ENCODE assay signal across 8 cellular contexts in the genomic region with DNA sequence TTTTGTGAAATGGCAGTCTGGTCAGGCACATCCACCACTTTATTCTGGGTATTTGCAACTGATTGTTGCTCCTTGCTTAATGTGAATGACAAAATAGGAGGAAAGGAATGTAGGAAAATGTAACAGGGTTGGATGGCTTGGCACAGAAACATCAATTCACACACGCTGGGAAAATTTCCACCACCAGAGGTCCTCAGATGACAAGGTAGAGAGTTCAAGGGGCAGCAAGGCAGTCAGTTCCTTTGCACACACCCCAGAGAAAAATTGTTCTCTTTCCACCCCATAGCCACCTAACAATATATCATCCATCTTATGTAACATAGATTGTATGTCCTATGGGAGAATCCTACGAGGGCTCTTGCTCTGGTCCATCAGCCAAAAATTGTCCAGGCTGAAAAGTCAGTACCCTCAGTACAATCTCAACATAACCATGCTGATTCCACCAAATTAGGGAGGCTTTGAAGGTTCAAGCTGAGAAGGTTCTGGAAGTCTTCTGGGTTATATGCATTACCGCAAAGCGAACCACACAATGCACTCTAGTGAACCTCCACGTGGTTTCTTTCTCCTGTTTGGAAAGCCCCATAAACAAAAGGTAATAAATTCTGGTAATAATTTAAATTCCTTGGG. TPM values are rescaled to one million over a fixed set of nuclear protein-coding genes. Genes with fewer than 3 reads are reported as not detected.
A peak's percentile ranks its signal among the peaks of the same experiment; 100 is the strongest.
DNase-seq lines count a peak whose midpoint lies in the region; ATAC-seq and FAIRE-seq lines count a peak whose summit lies in the region.

No MANE protein-coding gene starts in this region.

- no peaks in the 10 kb centered on the region for H3K36me3 ChIP-seq in MG63

- H3K4me3 ChIP-seq in MG63, result no peak overlapping the region

- H3K9me3 ChIP-seq in MG63, result no peaks in the 10 kb centered on the region

- ATAC-seq in GM21576 (IDR thresholded peaks at IDR 0.05; ENCODE audit: unreplicated experiment), result no peak

- DNase-seq in AG08396 (ENCODE audit: low spot score), result peak; percentile 69
- DNase-seq in GM18507 (ENCODE audit: extremely low spot score, insufficient read length, low read depth), result peak; percentile 42
- peak; percentile 52 for DNase-seq in MG63
- DNase-seq in SKM-1 treated with dmso at 0.1 percent for 144 hours (lab: John Stamatoyannopoulos, UW; ENCODE audit: unreplicated experiment), result peak; percentile 24
- peak; percentile 32 for DNase-seq in amniotic stem cell (lab: John Stamatoyannopoulos, UW)
- DNase-seq in iPS DF 19.7 (ENCODE audit: low read depth, low spot score), result peak; percentile 28
- DNase-seq in stimulated activated CD4-positive, alpha-beta T cell treated with anti-CD3 and anti-CD28 coated beads, Interleukin-12 subunit alpha, Interleukin-12 subunit beta, amount 100 ng/mL, for 4 hours, result peak; percentile 53

- no peaks in the 10 kb centered on the region for H3K27me3 ChIP-seq in MG63

- peak; percentile 75 for FAIRE-seq in GM18507 (lab: Jason Lieb, UNC)

RNA-seq across cellular contexts. Expression of a gene that starts 42.1 kb away (rescaled TPM):
- not detected in 2 replicates for total RNA-seq in MG63 (2014; rRNA removed; shearing (Covaris generic); ENCODE audit: low replicate concordance)
